14 cellular contexts compared by ENCODE assay signal in genomic region chr17:82888583-82889495, GRCh38. TPM values are rescaled to one million over a fixed set of nuclear protein-coding genes. Genes with fewer than 3 reads are reported as not detected.
DNase-seq lines count a peak whose midpoint lies in the region; ATAC-seq, FAIRE-seq and TF ChIP-seq lines count a peak whose summit lies in the region.
"Had no signal": no experiment of that assay in that cellular context is flagged by ENCODE, and none has a peak within 500 bp of the region (broad histone marks: within the 10 kb centered on the region; RNA-seq: fewer than 3 reads in every experiment).

No MANE protein-coding gene starts in this region.

- H3K27ac ChIP-seq in H1 (ENCODE audit: low read depth, low read length) (no peak overlapping the region; the same call in 1 of the 2 replicates), mucosa of rectum (ENCODE audit: low read depth in 2 of 2, low read length in 2 of 2) (peak overlapping the region; percentile 84 to 86), aorta (ENCODE audit: low read depth in 1 of 2, low read length in 2 of 2) (no peak overlapping the region)

- H3K23ac ChIP-seq in H1 (ENCODE audit: insufficient read length) = no peak overlapping the region

- H3K9ac ChIP-seq in H1 (replicated peaks in 1 of 4; ENCODE audit: extremely low read depth in 1 of 4, low read depth in 3 of 4, low read length in 3 of 4) (peak overlapping the region in 1 of 4 experiments; percentile 20; a peak in 1 of 7 replicates), mucosa of rectum (ENCODE audit: low read depth in 1 of 2, low read length in 2 of 2) (peak overlapping the region; percentile 17 to 61)

- H2BK15ac ChIP-seq in H1 (ENCODE audit: low read length) = no peak overlapping the region

- peak overlapping the region; percentile 71 for H2BK5ac ChIP-seq in H1 (ENCODE audit: low read depth, low read length)

- intact Hi-C loops in Right ventricle myocardium inferior (cut with DNase I) (no loop called here), cardiac septum (cut with DNase I) (no loop called here), aorta (cut with DNase I) (loop anchor here in 1 of 2 donors (10.0 kb wide), 1 partner anchor 56 kb away; no protein-coding TSS in a partner anchor)

- H2BK12ac ChIP-seq in H1 (ENCODE audit: low read depth, low read length) = peak overlapping the region; percentile 60; the same call in 1 of the 2 replicates

- H4K91ac ChIP-seq in H1 (replicated peaks; ENCODE audit: insufficient read length, low read length) = no peak overlapping the region

- H3K4ac ChIP-seq in H1 (replicated peaks; ENCODE audit: insufficient read length, low read depth, low read length) = no peak overlapping the region

- WGBS in H1 (ENCODE audit: extremely low coverage in 1 of 2, insufficient coverage in 1 of 2, insufficient read length in 1 of 2, insufficient replicate concordance in 2 of 2, low coverage in 1 of 2, low lambda C conversion rate in 2 of 2, missing lambda C conversion rate in 1 of 2), 2 experiments = 85% methylated on average over 30 of the region's 30 CpGs; no CpG with 5 or more reads in 1 of the 2 experiments
- 74 to 75% methylated on average over 30 of the region's 30 CpGs for WGBS in aorta, 2 donors

- no peak for TF ChIP-seq EP300 in H1 (IDR thresholded peaks at IDR 0.05; ENCODE audit: borderline replicate concordance in 1 of 2, low read depth in 2 of 2, low read length in 2 of 2)

- H2BK120ac ChIP-seq in H1 (replicated peaks; ENCODE audit: low read depth, low read length) = no peak overlapping the region

- CTCF ChIA-PET in H1 (lab: Charles Lee; ENCODE audit: partially characterized antibody) = interaction anchor here (0.9 to 1.8 kb wide), 5 partner anchors 10 to 114 kb away, joined by 3 to 6 read pairs (median 3); no protein-coding TSS in a partner anchor

- peaks cover 6% of the 10 kb centered on the region for H3K79me1 ChIP-seq in H1 (ENCODE audit: low read depth, low read length)

- ATAC-seq in Right ventricle myocardium inferior (peak; percentile 59), aorta (ENCODE audit: low FRiP score) (peak; percentile 17)

- no peak for DNase-seq in Right ventricle myocardium inferior (ENCODE audit: missing footprints)
- no peak for DNase-seq in cardiac septum (ENCODE audit: low spot score)
- no peak for DNase-seq in H1 (ENCODE audit: low read depth in 1 of 2, low spot score in 2 of 2)
- DNase-seq in aorta = no peak
- no peak for DNase-seq in cortex of kidney (lab: John Stamatoyannopoulos, UW)
- no peak for DNase-seq in stimulated activated CD4-positive, alpha-beta T cell treated with anti-CD3 and anti-CD28 coated beads, Interleukin-1b, Interleukin-23, amount 100 ng/mL, for 48 hours
- DNase-seq in retina = no peak
- DNase-seq: NCI-H1694; stimulated activated CD4-positive, alpha-beta T cell treated with anti-CD3 and anti-CD28 coated beads, Interleukin-4, amount 100 ng/mL, for 1 hour had no signal

- H3K4me2 ChIP-seq in H1 (ENCODE audit: insufficient read depth in 1 of 2, low read depth in 2 of 2, low read length in 2 of 2) = peak overlapping the region in 1 of 2 experiments; percentile 12; a peak in 3 of 4 replicates

- no peak for TF ChIP-seq RAD21 in H1 (IDR thresholded peaks at IDR 0.05 in 1 of 2, conservative IDR thresholded peaks at IDR 0.05 in 1 of 2; ENCODE audit: low read depth in 2 of 2, low read length in 2 of 2)

- no peaks in the 10 kb centered on the region for H3K23me2 ChIP-seq in H1 (ENCODE audit: low read depth, low read length)

- no peak overlapping the region for H2AFZ ChIP-seq in H1 (ENCODE audit: low read length)

- H2BK20ac ChIP-seq in H1 (ENCODE audit: low read length) = no peak overlapping the region

- no peak overlapping the region for H4K5ac ChIP-seq in H1 (ENCODE audit: insufficient read length, low read depth, low read length)

- 0 out of 4 replicates have a peak, but pooled peaks cover 0 to 9% of the 10 kb centered on the region in 2 experiments for H3K79me2 ChIP-seq in H1 (ENCODE audit: control insufficient read depth in 1 of 2, insufficient read depth in 2 of 2, low read length in 2 of 2)

- H3K4me1 ChIP-seq in H1 (replicated peaks in 1 of 4; ENCODE audit: control insufficient read depth in 3 of 4, insufficient read depth in 4 of 4, low read length in 3 of 4) (peaks cover 8 to 16% (median 11%) of the 10 kb centered on the region in 4 experiments; a peak in 6 of 7 replicates), mucosa of rectum (ENCODE audit: control insufficient read depth in 2 of 2, insufficient read depth in 2 of 2, low read length in 2 of 2) (peaks cover 26% of the 10 kb centered on the region in 2 donors), aorta (ENCODE audit: control insufficient read depth in 1 of 2, insufficient read depth in 2 of 2, low read length in 2 of 2) (no peaks in the 10 kb centered on the region)

- no peak for TF ChIP-seq POLR2A in H1 (IDR thresholded peaks at IDR 0.05; ENCODE audit: control extremely low read depth in 1 of 2, low read depth in 2 of 2, low read length in 2 of 2)

- peak overlapping the region; percentile 35; the same call in 1 of the 2 replicates for H4K8ac ChIP-seq in H1 (ENCODE audit: extremely low read depth, insufficient read depth, low read length)

- H3K36me3 ChIP-seq in H1 (ENCODE audit: control insufficient read depth in 2 of 4, insufficient read depth in 4 of 4, low read length in 3 of 4) (peaks cover 0 to 7% (median 3%) of the 10 kb centered on the region in 4 experiments; a peak in 4 of 8 replicates), mucosa of rectum (ENCODE audit: control insufficient read depth in 2 of 2, insufficient read depth in 2 of 2, low read length in 2 of 2) (peaks cover 0 to 6% of the 10 kb centered on the region in 2 donors), aorta (ENCODE audit: control insufficient read depth in 1 of 2, insufficient read depth in 2 of 2, low read length in 1 of 2) (no peaks in the 10 kb centered on the region)

- no peaks in the 10 kb centered on the region for H3K27me3 ChIP-seq in H1 (replicated peaks in 1 of 4; ENCODE audit: control insufficient read depth in 3 of 4, extremely low read depth in 1 of 4, insufficient read depth in 3 of 4, low read length in 3 of 4)
- no peaks in the 10 kb centered on the region for H3K27me3 ChIP-seq in mucosa of rectum (ENCODE audit: control insufficient read depth in 2 of 2, insufficient read depth in 2 of 2, low read length in 2 of 2)
- H3K27me3 ChIP-seq in aorta (ENCODE audit: control insufficient read depth in 1 of 2, insufficient read depth in 2 of 2, low read length in 1 of 2) = no peaks in the 10 kb centered on the region
- H3K27me3 ChIP-seq: esophagus muscularis mucosa had no signal

- peak overlapping the region; percentile 32; the same call in 1 of the 2 replicates for H3K18ac ChIP-seq in H1 (ENCODE audit: extremely low read depth, low read length)

- H3K4me3 ChIP-seq in H1 (ENCODE audit: extremely low read depth in 1 of 4, insufficient read depth in 2 of 4, low read depth in 3 of 4, low read length in 4 of 4) (no peak overlapping the region), mucosa of rectum (ENCODE audit: low read length in 2 of 2) (no peak overlapping the region), aorta (ENCODE audit: low read length in 2 of 2) (no peak overlapping the region)
- H3K4me3 ChIP-seq: esophagus muscularis mucosa had no signal

- peaks cover 0 to 3% of the 10 kb centered on the region in 2 experiments for H4K20me1 ChIP-seq in H1 (replicated peaks in 1 of 2; ENCODE audit: control insufficient read depth in 1 of 2, insufficient read depth in 2 of 2, low read length in 2 of 2)

- no peak overlapping the region for H3K14ac ChIP-seq in H1 (ENCODE audit: insufficient read length)

- FAIRE-seq in H1 (lab: Jason Lieb, UNC) = no peak
- FAIRE-seq: astrocyte had no signal

- TF ChIP-seq CTCF in H1 (IDR thresholded peaks at IDR 0.05; ENCODE audit: control extremely low read depth in 1 of 3, insufficient read depth in 1 of 3, low read depth in 1 of 3, low read length in 3 of 3) = no peak

- H3K9me3 ChIP-seq in H1 (ENCODE audit: insufficient read depth in 2 of 2, low read depth in 1 of 2, low read length in 1 of 2) (no peaks in the 10 kb centered on the region), mucosa of rectum (ENCODE audit: control insufficient read depth in 2 of 2, low read length in 2 of 2) (no peaks in the 10 kb centered on the region), aorta (ENCODE audit: control insufficient read depth, low read length) (no peaks in the 10 kb centered on the region)
- H3K9me3 ChIP-seq: esophagus muscularis mucosa had no signal

- POLR2A ChIA-PET in H1 (lab: Charles Lee; ENCODE audit: partially characterized antibody) = interaction anchor here (1.3 kb wide), 1 partner anchor 9 kb away, joined by 4 read pairs; no protein-coding TSS in a partner anchor

- no peak overlapping the region for H2AK5ac ChIP-seq in H1 (ENCODE audit: low read depth, low read length)

- no peak overlapping the region for H3K56ac ChIP-seq in H1 (replicated peaks; ENCODE audit: insufficient read length, low read depth, low read length)

TF ChIP-seq in H1, 55 proteins besides CTCF, POLR2A, EP300 and RAD21:
- no peak for TF ChIP-seq CHD1 (IDR thresholded peaks at IDR 0.05; ENCODE audit: low read depth, low read length)
- TF ChIP-seq CBX5 (IDR thresholded peaks at IDR 0.05; ENCODE audit: low read depth, low read length) = no peak
- TF ChIP-seq SIX5 (IDR thresholded peaks at IDR 0.05; ENCODE audit: low read depth, low read length) = no peak
- TF ChIP-seq BACH1 (IDR thresholded peaks at IDR 0.05; ENCODE audit: low read length) = no peak

RNA-seq across cellular contexts. Expression of gene ZNF750, which starts 49.0 kb away (rescaled TPM):
- not detected for total RNA-seq in Right ventricle myocardium inferior
- not detected for total RNA-seq in cardiac septum
- total RNA-seq in H1 (2021; fragmentation: NEBNext Ultra II Directional; extraction: Animal tissue kit (Norgen Biotek cat#: 25700)) = not detected in 2 replicates
- polyA plus RNA-seq in H1 (2011; rRNA removed) = 0.02 TPM in 1 of 2 replicates, not detected in the other
- not detected for polyA plus RNA-seq in H1 (2011; cell fraction: cytosol; rRNA removed)
- not detected for polyA plus RNA-seq in H1 (2011; cell fraction: nucleus; rRNA removed)
- 0.12 to 0.14 TPM in 2 of 4 replicates, not detected in the others for polyA plus RNA-seq in H1 (2012, experiment 1 of 2)
- polyA plus RNA-seq in H1 (2012, experiment 2 of 2) = 0.04 TPM
- polyA plus RNA-seq in H1 (2013, experiment 1 of 2) = 0.02 TPM
- polyA plus RNA-seq in H1 (2013, experiment 2 of 2) = 0.02 TPM
- polyA minus RNA-seq in H1 (2011; rRNA and poly(A)+ RNA removed) = not detected in 2 replicates
- not detected for polyA minus RNA-seq in H1 (2011; cell fraction: cytosol; rRNA and poly(A)+ RNA removed)
- polyA minus RNA-seq in H1 (2011; cell fraction: nucleus; rRNA and poly(A)+ RNA removed) = not detected
- total RNA-seq in aorta = under 1 TPM in 1 of 2 donors, not detected in 1; 0.21 TPM
- under 1 TPM in 1 of 2 donors, not detected in 1; 0.10 TPM for polyA plus RNA-seq in aorta
- total RNA-seq: esophagus muscularis mucosa, G401, subcutaneous adipose tissue had no signal

Comparison
In these comparisons a context has a peak if more than half of its experiments do, and no peak if none do; other contexts are left out.
1. H3K27ac ChIP-seq: peak in mucosa of rectum (2 of 2); none in H1 (single experiment) and aorta (0 of 2).